ENCODE assay signal across 9 cellular contexts in the genomic region with DNA sequence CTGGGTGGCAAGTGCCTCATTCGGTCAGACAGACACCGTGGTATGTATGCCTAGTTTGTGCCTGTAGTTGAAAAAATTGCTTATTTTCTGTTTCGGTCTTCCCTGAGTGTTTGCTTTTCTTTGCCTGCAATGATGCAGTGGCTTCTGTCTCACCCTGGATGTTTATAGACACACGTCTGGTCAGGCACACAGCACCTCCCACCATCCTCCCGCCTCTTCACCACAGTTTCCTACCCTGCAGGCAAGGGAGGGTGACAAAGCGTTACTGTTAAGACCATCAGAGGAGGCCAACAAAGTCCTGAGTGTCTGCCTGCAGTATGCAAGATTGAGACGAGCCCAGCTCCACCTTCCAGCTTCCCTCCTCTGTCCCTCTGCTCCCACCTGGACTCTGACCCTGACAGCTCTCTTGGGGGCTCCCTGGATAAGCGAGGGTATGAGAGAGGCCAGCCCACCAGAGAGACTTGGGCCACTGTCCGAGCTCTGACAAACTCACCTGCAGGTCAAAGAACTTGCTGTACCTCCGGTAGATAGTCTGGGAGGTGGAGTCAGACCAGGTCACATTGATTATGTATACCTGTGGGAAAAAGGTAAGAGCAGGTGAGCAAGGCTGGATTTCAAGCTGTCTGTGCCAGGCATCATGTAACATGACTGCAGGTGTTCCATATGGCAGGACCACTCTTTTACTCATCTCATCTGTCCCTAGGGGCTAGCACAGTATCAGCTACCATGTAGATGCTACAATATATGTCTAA. TPM values are rescaled to one million over a fixed set of nuclear protein-coding genes. Genes with fewer than 3 reads are reported as not detected.
DNase-seq lines count a peak whose midpoint lies in the region; ATAC-seq and TF ChIP-seq lines count a peak whose summit lies in the region.
"Had no signal": no experiment of that assay in that cellular context is flagged by ENCODE, and none has a peak within 500 bp of the region (broad histone marks: within the 10 kb centered on the region; RNA-seq: fewer than 3 reads in every experiment).

No MANE protein-coding gene starts in this region.

- CTCF ChIA-PET in CD8-positive, alpha-beta memory T cell (lab: Charles Lee), result no interaction called here

- H3K36me3 ChIP-seq in CD8-positive, alpha-beta memory T cell (ENCODE audit: insufficient read depth, low read length), result no peaks in the 10 kb centered on the region

- H3K27me3 Mint-ChIP-seq in CD8-positive, alpha-beta memory T cell, result no peaks in the 10 kb centered on the region
- H3K27me3 Mint-ChIP-seq in progenitor cell of endocrine pancreas, result no peaks in the 10 kb centered on the region
- H3K27me3 Mint-ChIP-seq: activated naive CD4-positive, alpha-beta T cell treated with anti-CD3 and anti-CD28 coated beads, Interleukin-2, amount 50 U/mL, for 24 hours had no signal

- no peaks in the 10 kb centered on the region for H3K27me3 ChIP-seq in CD8-positive, alpha-beta memory T cell (ENCODE audit: insufficient read depth, low read length, poor library complexity, severe bottlenecking)

- H3K4me3 Mint-ChIP-seq in CD8-positive, alpha-beta memory T cell, result peak overlapping the region in 6 of 7 donors; percentile 3 to 56 (median 45)
- H3K4me3 Mint-ChIP-seq in progenitor cell of endocrine pancreas (ENCODE audit: low read depth), result peak overlapping the region; percentile 22
- H3K4me3 Mint-ChIP-seq: activated naive CD4-positive, alpha-beta T cell treated with anti-CD3 and anti-CD28 coated beads, Interleukin-2, amount 50 U/mL, for 24 hours had no signal

- ATAC-seq in GM21381 (IDR thresholded peaks at IDR 0.05; ENCODE audit: unreplicated experiment), result peak; percentile 94

- DNase-seq in CD8-positive, alpha-beta memory T cell, result peak in 4 of 5 donors; percentile 9 to 60 (median 42)
- DNase-seq in M059J (ENCODE audit: low read depth) (peak; percentile 91), progenitor cell of endocrine pancreas (ENCODE audit: low spot score, unreplicated experiment) (no peak), cardiac septum (ENCODE audit: low spot score) (no peak), coronary artery (ENCODE audit: low spot score) (no peak), NCI-H2227 (lab: John Stamatoyannopoulos, UW; ENCODE audit: unreplicated experiment) (no peak)
- DNase-seq in activated T-cell treated with anti-CD3 and anti-CD28 coated beads, Interleukin-2, amount 50 U/mL, for 48 hours, result peak; percentile 47 to 62

- H3K27ac ChIP-seq in CD8-positive, alpha-beta memory T cell (ENCODE audit: low read depth, low read length), result no peak overlapping the region
- no peak overlapping the region for H3K27ac ChIP-seq in coronary artery

- intact Hi-C loops in cardiac septum (cut with DNase I), result no loop called here

- H3K4me1 Mint-ChIP-seq in CD8-positive, alpha-beta memory T cell, result peaks cover 22 to 36% (median 27%) of the 10 kb centered on the region in 3 donors
- peaks cover 32% of the 10 kb centered on the region for H3K4me1 Mint-ChIP-seq in progenitor cell of endocrine pancreas (ENCODE audit: low read depth)

- no peak for TF ChIP-seq CTCF in progenitor cell of endocrine pancreas (IDR thresholded peaks at IDR 0.05; ENCODE audit: unreplicated experiment)
- TF ChIP-seq CTCF in coronary artery (IDR thresholded peaks at IDR 0.05), result no peak

- peak overlapping the region; percentile 15 to 89 (median 71) for H3K27ac Mint-ChIP-seq in CD8-positive, alpha-beta memory T cell
- peak overlapping the region; percentile 85 for H3K27ac Mint-ChIP-seq in progenitor cell of endocrine pancreas
- H3K27ac Mint-ChIP-seq: activated naive CD4-positive, alpha-beta T cell treated with anti-CD3 and anti-CD28 coated beads, Interleukin-2, amount 50 U/mL, for 24 hours had no signal

- H3K9me3 ChIP-seq in CD8-positive, alpha-beta memory T cell (ENCODE audit: low read length), result no peaks in the 10 kb centered on the region

- peaks cover 20% of the 10 kb centered on the region for H3K4me1 ChIP-seq in CD8-positive, alpha-beta memory T cell (ENCODE audit: insufficient read depth, low read length)

- H3K4me3 ChIP-seq in CD8-positive, alpha-beta memory T cell (ENCODE audit: low read length), result no peak overlapping the region
- H3K4me3 ChIP-seq in coronary artery, result no peak overlapping the region

- no peaks in the 10 kb centered on the region for H3K36me3 Mint-ChIP-seq in CD8-positive, alpha-beta memory T cell
- H3K36me3 Mint-ChIP-seq in progenitor cell of endocrine pancreas (ENCODE audit: insufficient read depth), result peaks cover 10% of the 10 kb centered on the region
- H3K36me3 Mint-ChIP-seq: activated naive CD4-positive, alpha-beta T cell treated with anti-CD3 and anti-CD28 coated beads, Interleukin-2, amount 50 U/mL, for 24 hours had no signal

- POLR2A ChIA-PET in CD8-positive, alpha-beta memory T cell (lab: Charles Lee), result no interaction called here

- no peaks in the 10 kb centered on the region for H3K9me3 Mint-ChIP-seq in CD8-positive, alpha-beta memory T cell
- no peaks in the 10 kb centered on the region for H3K9me3 Mint-ChIP-seq in progenitor cell of endocrine pancreas (ENCODE audit: low read depth)
- H3K9me3 Mint-ChIP-seq: activated naive CD4-positive, alpha-beta T cell treated with anti-CD3 and anti-CD28 coated beads, Interleukin-2, amount 50 U/mL, for 24 hours had no signal

RNA-seq across cellular contexts. Expression of a gene that starts 54.4 kb away (rescaled TPM):
- total RNA-seq in CD8-positive, alpha-beta memory T cell, result 1 to 10 TPM; 7.7 to 8.0 TPM
- polyA plus RNA-seq in CD8-positive, alpha-beta memory T cell, result 0.48 TPM
- 1.7 and 5.0 TPM in 2 replicates for total RNA-seq in M059J (2014; rRNA removed; shearing (Covaris generic))
- 25.5 and 28.0 TPM in 2 replicates for total RNA-seq in progenitor cell of endocrine pancreas
- total RNA-seq in cardiac septum, result 45.0 TPM

Comparison
In these comparisons a context has a peak if more than half of its experiments do, and no peak if none do; other contexts are left out.
1. DNase-seq: peak in CD8-positive, alpha-beta memory T cell (4 of 5), M059J (single experiment) and activated T-cell treated with anti-CD3 and anti-CD28 coated beads, Interleukin-2, amount 50 U/mL, for 48 hours (2 of 2); none in progenitor cell of endocrine pancreas (single experiment), cardiac septum (single experiment), coronary artery (single experiment) and NCI-H2227 (single experiment).